8 cellular contexts compared by ENCODE assay signal in the genomic region with DNA sequence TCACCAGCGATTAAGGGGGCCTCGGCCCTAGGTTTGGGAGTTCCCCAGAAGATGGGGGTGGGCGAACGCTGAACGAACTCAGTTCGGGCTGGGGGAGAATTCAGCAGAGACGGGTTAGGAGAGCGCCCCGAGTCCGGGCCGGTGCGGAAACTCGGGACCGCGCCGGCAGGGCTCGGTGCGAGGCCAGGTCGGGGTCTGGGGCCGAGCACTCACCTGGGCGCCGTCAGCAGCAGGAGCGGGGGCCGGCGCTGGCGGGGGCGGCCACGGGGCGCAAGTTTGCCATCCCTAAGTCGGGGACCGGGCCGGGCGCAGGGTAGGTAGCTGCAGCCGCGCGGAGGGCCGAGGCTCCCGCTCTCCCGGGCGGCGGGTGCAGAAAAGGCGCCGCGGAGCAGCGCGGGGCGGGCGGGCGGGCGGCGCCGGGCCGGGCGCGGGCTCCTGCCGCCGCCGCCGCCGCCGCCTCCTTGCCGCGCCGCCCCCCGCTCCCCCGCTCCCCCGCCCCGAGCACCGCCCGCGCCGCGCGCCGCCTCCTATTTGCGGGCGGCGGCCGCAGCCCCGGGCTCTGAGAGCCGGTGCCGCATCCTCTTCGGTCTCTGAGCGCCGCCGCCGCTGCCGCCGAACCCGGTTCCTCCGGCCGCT. TPM values are rescaled to one million over a fixed set of nuclear protein-coding genes. Genes with fewer than 3 reads are reported as not detected.
DNase-seq lines count a peak whose midpoint lies in the region; TF ChIP-seq lines count a peak whose summit lies in the region.

No MANE protein-coding gene starts in this region.

- H3K4me3 ChIP-seq in iPS-18c (ENCODE audit: insufficient read depth, low read depth, low read length) (peak overlapping the region; percentile 66), tibial nerve (peak overlapping the region; percentile 36 to 65 (median 46)), adrenal gland (peak overlapping the region in 1 of 4 donors; percentile 63)

- no peak for TF ChIP-seq CTCF in tibial nerve (IDR thresholded peaks at IDR 0.05)
- no peak for TF ChIP-seq CTCF in adrenal gland (IDR thresholded peaks at IDR 0.05)

- WGBS in tibial nerve, 2 donors = 1 to 2% methylated on average over 20 to 45 of the region's 92 CpGs
- 0 to 1% (median 1%) methylated on average over 12 to 84 of the region's 92 CpGs for WGBS in adrenal gland, 4 donors

- TF ChIP-seq POLR2A in tibial nerve (IDR thresholded peaks at IDR 0.05) (no peak), adrenal gland (IDR thresholded peaks at IDR 0.05) (no peak)

- no peaks in the 10 kb centered on the region for H3K9me3 ChIP-seq in iPS-18c (ENCODE audit: control insufficient read depth, insufficient read depth, low read length)
- no peaks in the 10 kb centered on the region for H3K9me3 ChIP-seq in tibial nerve
- H3K9me3 ChIP-seq in adrenal gland (replicated peaks in 1 of 3) = no peaks in the 10 kb centered on the region

- peaks cover 0 to 47% (median 26%) of the 10 kb centered on the region in 4 donors for H3K4me1 ChIP-seq in tibial nerve
- peaks cover 17 to 24% of the 10 kb centered on the region in 2 donors for H3K4me1 ChIP-seq in adrenal gland (replicated peaks in 1 of 2)

- TF ChIP-seq EP300 in tibial nerve (IDR thresholded peaks at IDR 0.05) = no peak

- no peaks in the 10 kb centered on the region for H3K36me3 ChIP-seq in tibial nerve
- H3K36me3 ChIP-seq in adrenal gland (replicated peaks in 1 of 2) = no peaks in the 10 kb centered on the region

- DNase-seq in activated T-cell treated with anti-CD3 and anti-CD28 coated beads, Interleukin-2, amount 50 U/mL, for 1 hour = peak; percentile 34
- no peak for DNase-seq in activated T-cell treated with anti-CD3 and anti-CD28 coated beads for 4 hours
- peak; percentile 27 to 33 for DNase-seq in activated T-cell treated with anti-CD3 and anti-CD28 coated beads, Interleukin-2, amount 50 U/mL, for 48 hours
- DNase-seq in tibial nerve (ENCODE audit: low spot score in 2 of 2) = no peak
- no peak for DNase-seq in NCI-H524 (lab: John Stamatoyannopoulos, UW)
- no peak for DNase-seq in adrenal gland
- DNase-seq in HUDEP-2 (lab: John Stamatoyannopoulos, UW; ENCODE audit: unreplicated experiment in 76 of 76) = no peak

- H3K27me3 ChIP-seq in tibial nerve (peaks cover 0 to 30% of the 10 kb centered on the region in 2 donors), adrenal gland (peaks cover 2% of the 10 kb centered on the region)

- no peak overlapping the region for H3K27ac ChIP-seq in tibial nerve
- no peak overlapping the region for H3K27ac ChIP-seq in adrenal gland

- intact Hi-C loops in adrenal gland (cut with DNase I) = no loop called here

RNA-seq across cellular contexts. Expression of a gene that starts 0.4 kb away (rescaled TPM):
- total RNA-seq in tibial nerve = 10 to 100 TPM in 1 of 4 donors, 1 to 10 TPM in 3; 1.6 to 10.5 (median 4.1) TPM
- 10 to 100 TPM in 1 of 8 donors, 1 to 10 TPM in 7; 2.2 to 15.1 (median 5.1) TPM for total RNA-seq in adrenal gland
- 10 to 100 TPM in 1 of 3 donors, 1 to 10 TPM in 2; 1.8 to 57.3 (median 9.2) TPM for polyA plus RNA-seq in adrenal gland

RNA-seq across cellular contexts. Expression of a gene that starts 52.0 kb away (rescaled TPM):
- total RNA-seq in tibial nerve (10 to 100 TPM in 1 of 4 donors, under 1 TPM in 2, not detected in 1; 0.42 to 14.1 (median 0.66) TPM), adrenal gland (1 to 10 TPM in 1 of 8 donors, under 1 TPM in 7; 0.09 to 1.9 (median 0.61) TPM)
- 1 to 10 TPM in 2 of 3 donors, under 1 TPM in 1; 0.46 to 2.4 (median 1.3) TPM for polyA plus RNA-seq in adrenal gland

RNA-seq across cellular contexts. Expression of a gene that starts 60.0 kb away (rescaled TPM):
- total RNA-seq in tibial nerve (100 to 1,000 TPM; 147 to 311 (median 212) TPM), adrenal gland (10 to 100 TPM; 18.5 to 41.2 (median 26.9) TPM)
- 100 to 1,000 TPM in 1 of 3 donors, 10 to 100 TPM in 1, 1 to 10 TPM in 1; 6.1 to 129 (median 49.8) TPM for polyA plus RNA-seq in adrenal gland

Comparison
In these comparisons a context has a peak if more than half of its experiments do, and no peak if none do; other contexts are left out.
1. DNase-seq: peak in activated T-cell treated with anti-CD3 and anti-CD28 coated beads, Interleukin-2, amount 50 U/mL, for 1 hour (single experiment) and activated T-cell treated with anti-CD3 and anti-CD28 coated beads, Interleukin-2, amount 50 U/mL, for 48 hours (2 of 2); none in activated T-cell treated with anti-CD3 and anti-CD28 coated beads for 4 hours (single experiment), tibial nerve (0 of 2), NCI-H524 (0 of 2), adrenal gland (0 of 7) and HUDEP-2 (0 of 76).